1 cellular context compared by ENCODE assay signal in genomic region chr16:30149250-30149885, GRCh38.
A peak's percentile ranks its signal among the peaks of the same experiment; 100 is the strongest.
TF ChIP-seq lines count a peak whose summit lies in the region.

No MANE protein-coding gene starts in this region.

TF ChIP-seq in K562, 482 proteins besides CTCF, POLR2A, EP300 and RAD21:
- TF ChIP-seq TBP (optimal IDR thresholded peaks at IDR 0.05; ENCODE audit: low read depth, low read length) = no peak
- peak; percentile 99 for TF ChIP-seq ZNF324 (CRISPR knock-in tag; IDR thresholded peaks at IDR 0.05)
- no peak for TF ChIP-seq ELF4 (CRISPR knock-in tag; IDR thresholded peaks at IDR 0.05)
- TF ChIP-seq ZNF445 (CRISPR knock-in tag; IDR thresholded peaks at IDR 0.05; ENCODE audit: low read depth) = no peak
- no peak for TF ChIP-seq CAMTA2 (CRISPR knock-in tag; conservative IDR thresholded peaks at IDR 0.05)
- 0 out of 2 replicates have a peak, but pooled peaks have one; percentile 38 for TF ChIP-seq TRIM28 (IDR thresholded peaks at IDR 0.05)
- TF ChIP-seq ZZZ3 (IDR thresholded peaks at IDR 0.05) = no peak
- TF ChIP-seq GTF2E2 (tag; IDR thresholded peaks at IDR 0.05) = no peak
TF ChIP-seq in K562: peak in this region for 2.
